ENCODE assay signal across 15 cellular contexts in the genomic region with DNA sequence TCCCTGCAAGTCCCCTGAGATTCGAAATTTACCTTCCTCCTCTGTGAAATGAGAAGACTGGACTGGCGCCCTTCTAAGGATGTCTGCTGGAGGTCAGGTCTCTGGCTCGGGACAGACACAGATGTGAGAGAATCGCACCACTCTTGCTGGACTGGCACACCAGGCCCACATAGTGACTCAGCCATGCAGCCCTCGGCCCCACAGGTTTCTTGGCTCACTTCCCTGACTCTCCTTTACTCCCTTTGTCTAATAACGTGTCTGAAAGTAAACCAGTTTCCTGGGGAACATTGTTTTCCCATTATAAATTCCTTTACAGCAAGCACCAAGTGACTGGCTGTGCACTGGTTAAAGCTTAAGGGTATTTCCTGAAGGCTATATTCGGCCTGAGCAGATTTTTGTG.
DNase-seq lines count a peak whose midpoint lies in the region; ATAC-seq and TF ChIP-seq lines count a peak whose summit lies in the region.
"Had no signal": no experiment of that assay in that cellular context is flagged by ENCODE, and none has a peak within 500 bp of the region (broad histone marks: within the 10 kb centered on the region; RNA-seq: fewer than 3 reads in every experiment).

No MANE protein-coding gene starts in this region.

- H3K27ac ChIP-seq in breast epithelium = peak overlapping the region; percentile 62 to 64
- H3K27ac ChIP-seq: SJCRH30, transverse colon had no signal

- no peaks in the 10 kb centered on the region for H3K27me3 ChIP-seq in breast epithelium
- H3K27me3 ChIP-seq: esophagus squamous epithelium, SJCRH30, transverse colon had no signal

- ATAC-seq in T-cell (replicated peaks in 1 of 4) = no peak
- ATAC-seq in HG03108 (IDR thresholded peaks at IDR 0.05; ENCODE audit: unreplicated experiment) = no peak

- in situ Hi-C loops in ACHN (cut with HindIII; ENCODE audit: low pct_ligation_motif_present, low pct_unique_long_range_greater_than_20kb, low sequenced_read_pairs) = no loop called here

- no peaks in the 10 kb centered on the region for H3K9me3 ChIP-seq in breast epithelium
- H3K9me3 ChIP-seq: esophagus squamous epithelium, SJCRH30, transverse colon had no signal

- H3K4me3 ChIP-seq in breast epithelium = no peak overlapping the region
- H3K4me3 ChIP-seq: esophagus squamous epithelium, SJCRH30, transverse colon had no signal

- CTCF ChIA-PET in T-cell (lab: Charles Lee) = no interaction called here

- no peak for TF ChIP-seq POLR2A in breast epithelium (IDR thresholded peaks at IDR 0.05)

- peaks cover 0 to 22% (median 17%) of the 10 kb centered on the region in 3 donors for H3K4me1 Mint-ChIP-seq in T-cell

- no peaks in the 10 kb centered on the region for H3K4me1 ChIP-seq in breast epithelium
- H3K4me1 ChIP-seq: SJCRH30 had no signal

- no peaks in the 10 kb centered on the region for H3K36me3 ChIP-seq in breast epithelium
- H3K36me3 ChIP-seq: esophagus squamous epithelium, SJCRH30, transverse colon had no signal

- peaks cover 3 to 8% of the 10 kb centered on the region in 2 donors for H3K27me3 Mint-ChIP-seq in T-cell

- no peaks in the 10 kb centered on the region for H3K36me3 Mint-ChIP-seq in T-cell

- peak; percentile 70 for DNase-seq in ACHN
- peak; percentile 95 for DNase-seq in M059J (ENCODE audit: low read depth)
- DNase-seq in breast epithelium (ENCODE audit: low spot score in 2 of 2) = peak in 1 of 2 donors; percentile 38
- peak; percentile 37 for DNase-seq in iris pigment epithelial cell (ENCODE audit: low read depth)
- DNase-seq in AML-193 (lab: John Stamatoyannopoulos, UW) = no peak
- no peak for DNase-seq in T-cell
- DNase-seq in activated T-cell treated with anti-CD3 and anti-CD28 coated beads, Interleukin-2, amount 50 U/mL, for 48 hours = no peak
- DNase-seq: caudate nucleus, DMS153, esophagus squamous epithelium, MV-4-11, NCI-H2171 treated with DMSO at 0.1 percent for 48 hours, transverse colon had no signal

- peaks cover 0 to 6% (median 4%) of the 10 kb centered on the region in 3 donors for H3K9me3 Mint-ChIP-seq in T-cell

- no peak overlapping the region for H3K27ac Mint-ChIP-seq in T-cell

- H3K4me3 Mint-ChIP-seq in T-cell = no peak overlapping the region

- no peak for TF ChIP-seq CTCF in breast epithelium (IDR thresholded peaks at IDR 0.05)

- POLR2A ChIA-PET in T-cell (lab: Charles Lee) = no interaction called here

- intact Hi-C loops in breast epithelium (cut with DNase I; ENCODE audit: low total_unique reads) = no loop called here

Comparison
In these comparisons a context has a peak if more than half of its experiments do, and no peak if none do; other contexts are left out.
1. DNase-seq: peak in ACHN (single experiment), M059J (single experiment) and iris pigment epithelial cell (single experiment); none in AML-193 (0 of 2), T-cell (0 of 34) and activated T-cell treated with anti-CD3 and anti-CD28 coated beads, Interleukin-2, amount 50 U/mL, for 48 hours (0 of 2).